9 cellular contexts compared by ENCODE assay signal in genomic region chr10:125417605-125418004, GRCh38.
"Had no signal": no experiment of that assay in that cellular context is flagged by ENCODE, and none has a peak within 500 bp of the region (broad histone marks: within the 10 kb centered on the region; RNA-seq: fewer than 3 reads in every experiment).

No MANE protein-coding gene starts in this region.

- H3K9me3 ChIP-seq: HAP-1 had no signal

- H3K4me3 ChIP-seq: GM23248, GM23338, HAP-1 had no signal

- H3K9me3 Mint-ChIP-seq: H9, HFFc6 had no signal

- H3K27ac ChIP-seq: GM23248 had no signal

- H3K4me1 ChIP-seq: HAP-1 had no signal

- H2AFZ ChIP-seq: GM23248, GM23338 had no signal

- H3K9ac ChIP-seq: GM23248 had no signal

- H3K4me3 Mint-ChIP-seq: GM23338, H9, HFFc6 had no signal

- DNase-seq: GM23248, GOT3, H7, H9, HCEC 1CT, HFFc6 had no signal

- H3K27ac Mint-ChIP-seq: GM23338, H9, HFFc6 had no signal

- ATAC-seq: GM23338, HCT116 had no signal

- H3K4me2 ChIP-seq: GM23338 had no signal

- H3K36me3 ChIP-seq: HAP-1 had no signal

- H3K4me1 Mint-ChIP-seq: GM23338, H9 had no signal
